In the genomic region with DNA sequence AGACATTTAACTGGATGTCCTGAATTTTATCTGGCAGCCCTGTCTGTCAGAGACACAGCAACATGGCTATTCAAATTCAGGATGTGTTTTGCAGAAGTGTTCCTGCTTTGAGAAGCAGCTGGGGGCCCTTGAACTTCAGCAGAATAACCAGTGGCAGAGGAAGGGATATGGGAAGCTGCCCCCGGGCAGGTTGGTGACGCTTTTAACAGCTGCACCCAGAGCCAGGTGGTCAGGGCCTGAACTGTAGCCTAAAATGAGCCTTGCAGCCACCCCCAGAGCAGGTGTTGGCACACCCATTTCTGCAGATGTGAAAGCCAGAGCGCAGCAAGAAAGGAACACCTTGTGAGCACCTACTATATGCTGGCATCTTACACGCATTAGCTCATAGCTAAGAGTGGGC, we compare ENCODE assay signal across 8 cellular contexts.
DNase-seq lines count a peak whose midpoint lies in the region; ATAC-seq lines count a peak whose summit lies in the region.

No MANE protein-coding gene starts in this region.

- peak overlapping the region; percentile 8 for H4K8ac ChIP-seq in mesenchymal stem cell (ENCODE audit: low read length)

- no peak overlapping the region for H2BK12ac ChIP-seq in mesenchymal stem cell (ENCODE audit: low read length in 2 of 2)

- H3K9ac ChIP-seq in mesenchymal stem cell (ENCODE audit: low read length): no peak overlapping the region

- no peak overlapping the region for H4K91ac ChIP-seq in mesenchymal stem cell (ENCODE audit: low read length)

- H2BK120ac ChIP-seq in mesenchymal stem cell (ENCODE audit: low read depth, low read length): no peak overlapping the region

- H3K18ac ChIP-seq in mesenchymal stem cell (ENCODE audit: low read depth in 1 of 2, low read length in 2 of 2): no peak overlapping the region

- H3K27me3 ChIP-seq in mesenchymal stem cell (ENCODE audit: control insufficient read depth in 1 of 2, insufficient read depth in 1 of 2, low read length in 2 of 2): no peaks in the 10 kb centered on the region

- H3K79me1 ChIP-seq in mesenchymal stem cell (replicated peaks; ENCODE audit: low read length, poor library complexity, severe bottlenecking): no peaks in the 10 kb centered on the region

- H3K23ac ChIP-seq in mesenchymal stem cell (ENCODE audit: low read length in 2 of 2): no peak overlapping the region

- no peak overlapping the region for H2BK5ac ChIP-seq in mesenchymal stem cell (ENCODE audit: low read depth, low read length, poor library complexity, severe bottlenecking)

- peak; percentile 57 for DNase-seq in NCI-H2196 (lab: John Stamatoyannopoulos, UW; ENCODE audit: unreplicated experiment)
- no peak for DNase-seq in mesenchymal stem cell
- no peak for DNase-seq in NCI-H2171 treated with DMSO at 0.1 percent for 48 hours (lab: John Stamatoyannopoulos, UW)
- no peak for DNase-seq in stimulated activated CD8-positive, alpha-beta memory T cell treated with anti-CD3 and anti-CD28 coated beads, Interleukin-4, amount 100 ng/mL, for 48 hours
- no peak for DNase-seq in mucosa of gallbladder (ENCODE audit: low spot score)

- no peak overlapping the region for H2AK5ac ChIP-seq in mesenchymal stem cell (ENCODE audit: low read length, severe bottlenecking)

- no peak overlapping the region for H3K4me3 ChIP-seq in mesenchymal stem cell (ENCODE audit: insufficient read depth in 1 of 2, low read depth in 1 of 2, low read length in 2 of 2)

- no peak overlapping the region for H3K27ac ChIP-seq in mesenchymal stem cell (ENCODE audit: low read length, poor library complexity, severe bottlenecking)

- peak; percentile 33 for ATAC-seq in GM18519 (IDR thresholded peaks at IDR 0.05; ENCODE audit: low FRiP score, unreplicated experiment)
- peak; percentile 42 for ATAC-seq in HG02571 (IDR thresholded peaks at IDR 0.05; ENCODE audit: unreplicated experiment)
- ATAC-seq in activated CD4-positive, CD25-positive, alpha-beta regulatory T cell treated with anti-CD3 and anti-CD28 coated beads, Interleukin-2, amount 50 U/mL, for 24 hours: no peak

- H3K36me3 ChIP-seq in mesenchymal stem cell (ENCODE audit: control insufficient read depth in 1 of 2, insufficient read depth in 2 of 2, low read depth in 1 of 2, low read length in 2 of 2): no peaks in the 10 kb centered on the region

- H2BK15ac ChIP-seq in mesenchymal stem cell (ENCODE audit: low read depth, poor library complexity, severe bottlenecking): no peak overlapping the region

- no peak overlapping the region for H3K14ac ChIP-seq in mesenchymal stem cell (ENCODE audit: low read length in 2 of 2)

- WGBS in mesenchymal stem cell: 78% methylated on average over 3 of the region's 4 CpGs

- no peaks in the 10 kb centered on the region for H3K9me3 ChIP-seq in mesenchymal stem cell (ENCODE audit: control insufficient read depth, low read length)

- no peak overlapping the region for H3K4me2 ChIP-seq in mesenchymal stem cell (ENCODE audit: low read length, poor library complexity, severe bottlenecking)

- no peak overlapping the region for H3K4ac ChIP-seq in mesenchymal stem cell (ENCODE audit: low read depth in 1 of 2, low read length in 2 of 2)

- H2AFZ ChIP-seq in mesenchymal stem cell (ENCODE audit: low read depth, low read length): no peak overlapping the region

- H3K4me1 ChIP-seq in mesenchymal stem cell (ENCODE audit: control insufficient read depth, insufficient read depth, low read depth, low read length): peaks cover 4% of the 10 kb centered on the region

Comparison
In these comparisons a context has a peak if more than half of its experiments do, and no peak if none do; other contexts are left out.
1. ATAC-seq: peak in GM18519 (single experiment) and HG02571 (single experiment); none in activated CD4-positive, CD25-positive, alpha-beta regulatory T cell treated with anti-CD3 and anti-CD28 coated beads, Interleukin-2, amount 50 U/mL, for 24 hours (0 of 2).